In genomic region chr9:134251296-134251695, GRCh38 we compare ENCODE assay signal across 26 cellular contexts.
"Had no signal": no experiment of that assay in that cellular context is flagged by ENCODE, and none has a peak within 500 bp of the region (broad histone marks: within the 10 kb centered on the region; RNA-seq: fewer than 3 reads in every experiment).

No MANE protein-coding gene starts in this region.

- H3K9me3 ChIP-seq: pancreas, prostate gland had no signal

- ATAC-seq: left colon; left lung; natural killer cell; stimulated activated memory B cell treated with anti-CD40 and anti-IgM and Interleukin-4, amounts not matched to agents 10 μg/mL and 1 μg/mL and 100 μg/mL, for 72 hours; stimulated activated naive CD8-positive, alpha-beta T cell treated with anti-CD3 and anti-CD28 coated beads, Interleukin-15, amount 100 ng/mL, for 72 hours had no signal

- H3K27ac Mint-ChIP-seq: mesothelial cell of epicardium; naive B cell; natural killer cell; nephron progenitor cell; stimulated activated memory B cell treated with anti-CD40 and anti-IgM and Interleukin-4, amounts not matched to agents 10 μg/mL and 1 μg/mL and 100 μg/mL, for 72 hours; stimulated activated naive CD8-positive, alpha-beta T cell treated with anti-CD3 and anti-CD28 coated beads, Interleukin-15, amount 100 ng/mL, for 72 hours; type B pancreatic cell had no signal

- H3K4me3 ChIP-seq: left lung, lung, pancreas, prostate gland, right lobe of liver, smooth muscle cell, tibial nerve, uterus had no signal

- H3K4me1 Mint-ChIP-seq: mesothelial cell of epicardium; natural killer cell; stimulated activated naive CD8-positive, alpha-beta T cell treated with anti-CD3 and anti-CD28 coated beads, Interleukin-15, amount 100 ng/mL, for 72 hours had no signal

- H3K27me3 ChIP-seq: left lung, pancreas, right lobe of liver, tibial nerve, uterus had no signal

- H3K4me2 ChIP-seq: smooth muscle cell had no signal

- H3K36me3 Mint-ChIP-seq: natural killer cell; stimulated activated memory B cell treated with anti-CD40 and anti-IgM and Interleukin-4, amounts not matched to agents 10 μg/mL and 1 μg/mL and 100 μg/mL, for 72 hours; type B pancreatic cell had no signal

- H3K36me3 ChIP-seq: left lung, pancreas, prostate gland, right lobe of liver, tibial nerve, uterus had no signal

- H3K9me3 Mint-ChIP-seq: type B pancreatic cell had no signal

- DNase-seq: hippocampal formation; kidney glomerular epithelial cell; left colon; mesendoderm; naive B cell; natural killer cell; nephron progenitor cell; posterior cingulate gyrus; stimulated activated CD4-positive, alpha-beta T cell treated with anti-CD3 and anti-CD28 coated beads, Interleukin-1b, Interleukin-23, amount 100 ng/mL, for 48 hours; stimulated activated CD4-positive, alpha-beta T cell treated with anti-CD3 and anti-CD28 coated beads, Interleukin-2, amount 100 ng/mL, for 48 hours; stimulated activated CD4-positive, alpha-beta T cell treated with anti-CD3 and anti-CD28 coated beads, Interleukin-4, amount 100 ng/mL, for 4 hours; stimulated activated CD8-positive, alpha-beta memory T cell treated with anti-CD3 and anti-CD28 coated beads, Interleukin-4, amount 100 ng/mL, for 48 hours; stimulated activated naive CD4-positive, alpha-beta T cell treated with Interleukin-2 at 50 U/mL for 16 hours; stimulated activated naive CD8-positive, alpha-beta T cell treated with anti-CD3 and anti-CD28 coated beads, Interleukin-15, amount 100 ng/mL, for 72 hours; substantia nigra; uterus had no signal

- H3K4me3 Mint-ChIP-seq: mesothelial cell of epicardium; natural killer cell; nephron progenitor cell; stimulated activated memory B cell treated with anti-CD40 and anti-IgM and Interleukin-4, amounts not matched to agents 10 μg/mL and 1 μg/mL and 100 μg/mL, for 72 hours; stimulated activated naive CD8-positive, alpha-beta T cell treated with anti-CD3 and anti-CD28 coated beads, Interleukin-15, amount 100 ng/mL, for 72 hours; type B pancreatic cell had no signal

- H3K4me1 ChIP-seq: left lung, pancreas, prostate gland, right lobe of liver, tibial nerve, uterus had no signal

- H3K27ac ChIP-seq: left lung, pancreas, prostate gland, right lobe of liver, tibial nerve, uterus had no signal

- H3K27me3 Mint-ChIP-seq: stimulated activated naive CD8-positive, alpha-beta T cell treated with anti-CD3 and anti-CD28 coated beads, Interleukin-15, amount 100 ng/mL, for 72 hours had no signal
